Comparison of ENCODE assay signal across 26 cellular contexts in genomic region chr2:231456295-231457004, GRCh38. TPM values are rescaled to one million over a fixed set of nuclear protein-coding genes. Genes with fewer than 3 reads are reported as not detected.
DNase-seq lines count a peak whose midpoint lies in the region; ATAC-seq, FAIRE-seq and TF ChIP-seq lines count a peak whose summit lies in the region.
"Had no signal": no experiment of that assay in that cellular context is flagged by ENCODE, and none has a peak within 500 bp of the region (broad histone marks: within the 10 kb centered on the region; RNA-seq: fewer than 3 reads in every experiment).

No MANE protein-coding gene starts in this region.

- CTCF ChIA-PET in activated naive CD4-positive, alpha-beta T cell treated with anti-CD3 and anti-CD28 coated beads for 36 hours (lab: Charles Lee) = interaction anchor here (0.6 to 2.1 kb wide), 4 partner anchors 8 to 229 kb away, joined by 3 to 6 read pairs (median 4); partner anchors contain the start of gene NCL
- CTCF ChIA-PET in K562 (lab: Yijun Ruan, JAX; ENCODE audit: low intra/inter-chr PET ratio) = no interaction called here

- H3K9ac ChIP-seq in KMS-11 (no peak overlapping the region), K562 (ENCODE audit: insufficient read depth in 1 of 2, low read depth in 2 of 2, low read length in 2 of 2) (no peak overlapping the region)
- H3K9ac ChIP-seq: GM23248 had no signal

- no peak overlapping the region for H3K4me3 ChIP-seq in KMS-11 (IDR thresholded peaks at IDR 0.05; ENCODE audit: insufficient read depth, low read depth, low read length)
- H3K4me3 ChIP-seq in K562 = no peak overlapping the region
- H3K4me3 ChIP-seq in osteoblast (ENCODE audit: insufficient read depth, low read length) = no peak overlapping the region
- H3K4me3 ChIP-seq: dorsolateral prefrontal cortex, GM23248, right lobe of liver had no signal

- peaks cover 64% of the 10 kb centered on the region for H3K36me3 Mint-ChIP-seq in activated naive CD4-positive, alpha-beta T cell treated with anti-CD3 and anti-CD28 coated beads for 36 hours (ENCODE audit: low read depth)

- no peak for DNase-seq in activated naive CD4-positive, alpha-beta T cell treated with anti-CD3 and anti-CD28 coated beads for 36 hours
- no peak for DNase-seq in activated naive CD4-positive, alpha-beta T cell treated with anti-CD3 and anti-CD28 coated beads, Interleukin-2, amount 50 U/mL, for 16 hours
- no peak for DNase-seq in K562 (ENCODE audit: extremely low read depth in 1 of 4, low spot score in 3 of 4)
- no peak for DNase-seq in osteoblast (ENCODE audit: insufficient read length, low spot score, missing footprints)
- no peak for DNase-seq in NCI-H187 (lab: John Stamatoyannopoulos, UW)
- no peak for DNase-seq in AG20443 (ENCODE audit: low spot score)
- no peak for DNase-seq in KBM-7
- DNase-seq: activated CD4-positive, alpha-beta T cell treated with anti-CD3 and anti-CD28 coated beads, Interleukin-2, amount 50 U/mL, for 48 hours; C1 segment of cervical spinal cord; DND-41; hypothalamus; immature natural killer cell; left colon; MM.1S; NCI-H2081 treated with DMSO at 0.1 percent for 48 hours; NCI-H345; stimulated activated CD4-positive, alpha-beta T cell treated with anti-CD3 and anti-CD28 coated beads, Interleukin-4, amount 100 ng/mL, for 24 hours; SW 1271; T1000 had no signal

- 89% methylated on average over 6 of the region's 6 CpGs for WGBS in K562 (ENCODE audit: insufficient coverage, low coverage, missing lambda C conversion rate)

- H4K20me1 ChIP-seq in KMS-11 (ENCODE audit: insufficient read depth) (peaks cover 63% of the 10 kb centered on the region), K562 (replicated peaks; ENCODE audit: control insufficient read depth, insufficient read depth, low read length) (peaks cover 20% of the 10 kb centered on the region), osteoblast (ENCODE audit: insufficient read depth, low read length) (peaks cover 23% of the 10 kb centered on the region)

- H3K9me3 ChIP-seq in K562 (replicated peaks; ENCODE audit: control insufficient read depth, insufficient read depth, low read depth, low read length) = no peaks in the 10 kb centered on the region
- no peaks in the 10 kb centered on the region for H3K9me3 ChIP-seq in osteoblast (ENCODE audit: low read depth, low read length)
- H3K9me3 ChIP-seq: right lobe of liver had no signal

- no peak for TF ChIP-seq RAD21 in K562 (CRISPR knock-in tag; conservative IDR thresholded peaks at IDR 0.05 in 1 of 2, IDR thresholded peaks at IDR 0.05 in 1 of 2)

- H2AFZ ChIP-seq in KMS-11 (ENCODE audit: low read depth) = no peak overlapping the region
- no peak overlapping the region for H2AFZ ChIP-seq in K562 (ENCODE audit: low read depth, low read length)
- H2AFZ ChIP-seq in osteoblast (ENCODE audit: low read length) = no peak overlapping the region
- H2AFZ ChIP-seq: GM23248 had no signal

- ATAC-seq in K562 = no peak
- ATAC-seq: activated naive CD4-positive, alpha-beta T cell treated with anti-CD3 and anti-CD28 coated beads, Interleukin-2, amount 50 U/mL, for 72 hours; left colon; right lobe of liver; stimulated activated memory B cell treated with anti-CD40 and anti-IgM and Interleukin-4, amounts not matched to agents 10 μg/mL and 1 μg/mL and 100 μg/mL, for 72 hours had no signal

- intact Hi-C loops in activated naive CD4-positive, alpha-beta T cell treated with anti-CD3 and anti-CD28 coated beads for 36 hours (cut with micrococcal nuclease) = no loop called here
- intact Hi-C loops in K562 (cut with micrococcal nuclease) = no loop called here

- no peak for TF ChIP-seq POLR2A in K562 (conservative IDR thresholded peaks at IDR 0.05)

- peaks cover 3% of the 10 kb centered on the region for H3K9me1 ChIP-seq in K562 (ENCODE audit: control insufficient read depth, insufficient read depth, low read length)

- no peaks in the 10 kb centered on the region for H3K9me3 Mint-ChIP-seq in activated naive CD4-positive, alpha-beta T cell treated with anti-CD3 and anti-CD28 coated beads for 36 hours
- H3K9me3 Mint-ChIP-seq: activated naive CD4-positive, alpha-beta T cell treated with anti-CD3 and anti-CD28 coated beads, Interleukin-2, amount 50 U/mL, for 72 hours; immature natural killer cell; stimulated activated memory B cell treated with anti-CD40 and anti-IgM and Interleukin-4, amounts not matched to agents 10 μg/mL and 1 μg/mL and 100 μg/mL, for 72 hours had no signal

- H3K27me3 ChIP-seq in KMS-11 (ENCODE audit: insufficient read depth, low read depth) (no peaks in the 10 kb centered on the region), K562 (ENCODE audit: control insufficient read depth in 2 of 2, insufficient read depth in 2 of 2, low read length in 2 of 2) (no peaks in the 10 kb centered on the region), osteoblast (ENCODE audit: insufficient read depth, low read length) (no peaks in the 10 kb centered on the region)
- H3K27me3 ChIP-seq: dorsolateral prefrontal cortex, right lobe of liver had no signal

- H3K4me1 ChIP-seq in KMS-11 (ENCODE audit: low read depth, poor library complexity, severe bottlenecking) (peaks cover 36% of the 10 kb centered on the region), K562 (replicated peaks in 1 of 2; ENCODE audit: control insufficient read depth in 2 of 2, insufficient read depth in 2 of 2, low read length in 2 of 2) (peaks cover under 1 to 6% of the 10 kb centered on the region in 2 experiments; a peak in 3 of 5 replicates), osteoblast (ENCODE audit: insufficient read depth, low read length) (no peaks in the 10 kb centered on the region)
- H3K4me1 ChIP-seq: right lobe of liver had no signal

- H3K27ac ChIP-seq in KMS-11 = peak overlapping the region; percentile 0; the same call in 1 of the 2 replicates
- H3K27ac ChIP-seq in K562 (ENCODE audit: extremely low read depth, low read depth, low read length) = no peak overlapping the region
- H3K27ac ChIP-seq in osteoblast (ENCODE audit: low read depth, low read length) = peak overlapping the region; percentile 1
- H3K27ac ChIP-seq: dorsolateral prefrontal cortex, GM23248, right lobe of liver had no signal

- H3K4me1 Mint-ChIP-seq in activated naive CD4-positive, alpha-beta T cell treated with anti-CD3 and anti-CD28 coated beads for 36 hours (ENCODE audit: low read depth) = peaks cover 41% of the 10 kb centered on the region

- peak overlapping the region; percentile 33 for H3K27ac Mint-ChIP-seq in activated naive CD4-positive, alpha-beta T cell treated with anti-CD3 and anti-CD28 coated beads for 36 hours
- H3K27ac Mint-ChIP-seq: stimulated activated memory B cell treated with anti-CD40 and anti-IgM and Interleukin-4, amounts not matched to agents 10 μg/mL and 1 μg/mL and 100 μg/mL, for 72 hours had no signal

- peaks cover 64% of the 10 kb centered on the region; the same call in 1 of the 2 replicates for H3K36me3 ChIP-seq in KMS-11 (ENCODE audit: insufficient read depth)
- H3K36me3 ChIP-seq in K562 (ENCODE audit: control insufficient read depth, insufficient read depth, low read length) = peaks cover 88% of the 10 kb centered on the region
- peaks cover 89% of the 10 kb centered on the region for H3K36me3 ChIP-seq in osteoblast (ENCODE audit: insufficient read depth, low read length)

- H3K27me3 Mint-ChIP-seq in activated naive CD4-positive, alpha-beta T cell treated with anti-CD3 and anti-CD28 coated beads for 36 hours (ENCODE audit: low read depth) = no peaks in the 10 kb centered on the region
- H3K27me3 Mint-ChIP-seq: stimulated activated memory B cell treated with anti-CD40 and anti-IgM and Interleukin-4, amounts not matched to agents 10 μg/mL and 1 μg/mL and 100 μg/mL, for 72 hours had no signal

- H3K79me2 ChIP-seq in KMS-11 (ENCODE audit: insufficient read depth, low read depth) = peaks cover 49% of the 10 kb centered on the region
- H3K79me2 ChIP-seq in K562 (ENCODE audit: control insufficient read depth, insufficient read depth, low read length) = peaks cover 37% of the 10 kb centered on the region
- H3K79me2 ChIP-seq in osteoblast (ENCODE audit: insufficient read depth, low read length) = peaks cover 34% of the 10 kb centered on the region

- in situ Hi-C loops in K562 (cut with MboI) (loop anchor here (10.0 kb wide), 1 partner anchor 352 kb away; no protein-coding TSS in a partner anchor), KBM-7 (cut with MboI; ENCODE audit: low pct_unique_long_range_greater_than_20kb, low sequenced_read_pairs) (no loop called here)

- BruUV-seq in K562 (replicated peaks; lab: Mats Ljungman, UMichigan) = no TSS peak

- FAIRE-seq in K562 (lab: Jason Lieb, UNC) = no peak
- FAIRE-seq: RCC 7860 had no signal

- H3K4me3 Mint-ChIP-seq in activated naive CD4-positive, alpha-beta T cell treated with anti-CD3 and anti-CD28 coated beads for 36 hours = no peak overlapping the region
- H3K4me3 Mint-ChIP-seq: immature natural killer cell; stimulated activated memory B cell treated with anti-CD40 and anti-IgM and Interleukin-4, amounts not matched to agents 10 μg/mL and 1 μg/mL and 100 μg/mL, for 72 hours had no signal

- POLR2A ChIA-PET in K562 (lab: Yijun Ruan, JAX) = interaction anchor here (0.6 to 5.6 kb wide), 2 partner anchors 9 to 86 kb away, joined by 3 to 95 read pairs; partner anchors contain the start of gene NCL

- TF ChIP-seq CTCF in KMS-11 (conservative IDR thresholded peaks at IDR 0.05; ENCODE audit: low read depth, low read length) (no peak), K562 (IDR thresholded peaks at IDR 0.05 in 2 of 3, conservative IDR thresholded peaks at IDR 0.05 in 1 of 3; ENCODE audit: insufficient read depth in 2 of 3, low read depth in 1 of 3, low read length in 3 of 3) (no peak), osteoblast (IDR thresholded peaks at IDR 0.05; ENCODE audit: extremely low read depth, low read depth, low read length) (no peak)

- no peak for TF ChIP-seq EP300 in K562 (IDR thresholded peaks at IDR 0.05; ENCODE audit: low read length)

- no peak overlapping the region for H3K4me2 ChIP-seq in KMS-11
- no peak overlapping the region for H3K4me2 ChIP-seq in K562 (ENCODE audit: insufficient read depth, low read length)
- no peak overlapping the region for H3K4me2 ChIP-seq in osteoblast (ENCODE audit: insufficient read depth, low read length)

RNA-seq across cellular contexts. Expression of gene NCL, which starts 7.8 kb away (rescaled TPM):
- total RNA-seq in activated naive CD4-positive, alpha-beta T cell treated with anti-CD3 and anti-CD28 coated beads for 36 hours = 100 to 1,000 TPM; 908 to 911 TPM
- 134 and 401 TPM in 2 replicates for total RNA-seq in K562 (2011; cell fraction: chromatin; rRNA removed; ENCODE audit: low replicate concordance)
- total RNA-seq in K562 (2011; cell fraction: nucleolus; rRNA removed) = 48.9 and 57.2 TPM in 2 replicates
- 121 and 139 TPM in 2 replicates for total RNA-seq in K562 (2011; cell fraction: nucleoplasm; rRNA removed)
- total RNA-seq in K562 (2014; rRNA removed) (327 and 460 TPM in 2 replicates), K562 (2014; rRNA removed; fragmentation: Illumina TruSeq; extraction: Trizol) (463 and 510 TPM in 2 replicates), K562 (2015; rRNA removed; fragmentation: Illumina TruSeq; extraction: Trizol) (315 and 361 TPM in 2 replicates), K562 (2021) (530 and 589 TPM in 2 replicates), osteoblast (92.6 and 100 TPM in 2 replicates)
- polyA plus RNA-seq in K562 (2011; rRNA removed) (130 and 194 TPM in 2 replicates), K562 (2014; fragmentation: Illumina TruSeq; extraction: Trizol) (609 and 732 TPM in 2 replicates), K562 (2014; fragmentation: Nextera tagmentation; extraction: Ambion mirVana) (10 to 100 TPM; 80.9 to 92.9 TPM), K562 (2014; rRNA removed) (440 and 520 TPM in 2 replicates)
- polyA plus RNA-seq in K562 (2011; cell fraction: cytosol; rRNA removed) = 35.3 and 59.4 TPM in 2 replicates
- 92.8 and 111 TPM in 2 replicates for polyA plus RNA-seq in K562 (2011; cell fraction: nucleus; rRNA removed)
- 251 and 327 TPM in 2 replicates for polyA plus RNA-seq in K562 (2012)
- polyA minus RNA-seq in K562 (2011; rRNA and poly(A)+ RNA removed) = 335 and 337 TPM in 2 replicates
- polyA minus RNA-seq in K562 (2011; cell fraction: cytosol; rRNA and poly(A)+ RNA removed) = 118 and 138 TPM in 2 replicates
- 47.0 and 106 TPM in 2 replicates for polyA minus RNA-seq in K562 (2011; cell fraction: nucleus; rRNA and poly(A)+ RNA removed)
